ENCODE assay signal across 13 cellular contexts in the genomic region with DNA sequence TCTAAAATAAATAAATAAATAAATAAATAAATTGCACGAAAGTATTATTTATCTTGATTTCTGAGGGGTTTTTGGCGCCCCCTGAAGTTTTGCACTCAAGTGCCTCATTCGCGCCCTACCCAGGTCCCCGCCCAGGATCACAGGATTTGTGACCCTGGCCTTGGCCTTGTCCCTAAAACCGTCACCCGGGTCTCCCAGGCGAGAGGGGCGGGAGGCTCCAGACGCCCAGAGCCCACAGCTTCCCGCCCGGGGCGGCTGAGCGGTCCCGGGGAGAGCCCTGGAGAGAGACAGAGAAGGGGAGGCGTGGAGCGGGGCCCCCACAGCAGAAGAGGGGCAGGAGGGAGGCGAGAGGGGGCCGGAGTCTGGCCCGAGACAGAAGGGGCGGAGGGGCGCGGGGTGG.
DNase-seq lines count a peak whose midpoint lies in the region; ATAC-seq and TF ChIP-seq lines count a peak whose summit lies in the region.
"Had no signal": no experiment of that assay in that cellular context is flagged by ENCODE, and none has a peak within 500 bp of the region (broad histone marks: within the 10 kb centered on the region; RNA-seq: fewer than 3 reads in every experiment).

No MANE protein-coding gene starts in this region.

- H3K27me3 ChIP-seq in BE2C (no peaks in the 10 kb centered on the region), HUES48 (ENCODE audit: control insufficient read depth, insufficient read depth, low read length) (peaks cover 25% of the 10 kb centered on the region), foreskin keratinocyte (peaks cover 21% of the 10 kb centered on the region), breast epithelium (peaks cover 3 to 36% of the 10 kb centered on the region in 2 donors)

- no peak overlapping the region for H3K9ac ChIP-seq in HUES48 (ENCODE audit: low read depth, low read length)

- H3K27me3 Mint-ChIP-seq in nephron progenitor cell (ENCODE audit: low read depth, poor library complexity), result peaks cover 88% of the 10 kb centered on the region
- peaks cover 40% of the 10 kb centered on the region for H3K27me3 Mint-ChIP-seq in activated CD4-positive, alpha-beta T cell treated with anti-CD3 and anti-CD28 coated beads for 36 hours

- DNase-seq in BE2C (peak; percentile 35), foreskin keratinocyte (no peak), nephron progenitor cell (peak; percentile 54), breast epithelium (ENCODE audit: low spot score in 2 of 2) (no peak), HCEC 1CT (no peak)
- no peak for DNase-seq in activated CD4-positive, alpha-beta T cell treated with anti-CD3 and anti-CD28 coated beads for 36 hours
- DNase-seq in activated T-cell treated with anti-CD3 and anti-CD28 coated beads, Interleukin-2, amount 50 U/mL, for 1 hour, result no peak
- DNase-seq: activated CD8-positive, alpha-beta T cell treated with anti-CD3 and anti-CD28 coated beads for 36 hours; central memory CD4-positive, alpha-beta T cell; mammary epithelial cell; T-helper 1 cell had no signal

- intact Hi-C loops in activated CD4-positive, alpha-beta T cell treated with anti-CD3 and anti-CD28 coated beads for 36 hours (cut with DNase I, micrococcal nuclease), result loop anchor here in 1 of 2 experiments (5.0 kb wide), 1 partner anchor 69 kb away; no protein-coding TSS in a partner anchor
- intact Hi-C loops in breast epithelium (cut with DNase I; ENCODE audit: low total_unique reads), result no loop called here

- H3K4me3 Mint-ChIP-seq in nephron progenitor cell, result peak overlapping the region; percentile 65
- H3K4me3 Mint-ChIP-seq in activated CD4-positive, alpha-beta T cell treated with anti-CD3 and anti-CD28 coated beads for 36 hours, result no peak overlapping the region
- H3K4me3 Mint-ChIP-seq: activated CD8-positive, alpha-beta T cell treated with anti-CD3 and anti-CD28 coated beads for 36 hours; activated T-helper 1 cell treated with anti-CD3 and anti-CD28 coated beads, Interleukin-12 subunit alpha, Interleukin-12 subunit beta, Interleukin-2, Interleukin-4 antibody, amounts not matched to agents 30 ng/mL and 10 ng/mL and 1 ng/mL, durations not matched to agents 14 hours and 24 hours and 36 hours had no signal

- POLR2A ChIA-PET in activated CD4-positive, alpha-beta T cell treated with anti-CD3 and anti-CD28 coated beads for 36 hours (lab: Charles Lee), result no interaction called here

- ATAC-seq in foreskin keratinocyte, result no peak
- ATAC-seq in activated CD4-positive, alpha-beta T cell treated with anti-CD3 and anti-CD28 coated beads for 36 hours, result no peak
- ATAC-seq: activated CD8-positive, alpha-beta T cell treated with anti-CD3 and anti-CD28 coated beads for 36 hours had no signal

- H3K4me1 Mint-ChIP-seq in nephron progenitor cell, result peaks cover 27% of the 10 kb centered on the region
- peaks cover 3% of the 10 kb centered on the region for H3K4me1 Mint-ChIP-seq in activated CD4-positive, alpha-beta T cell treated with anti-CD3 and anti-CD28 coated beads for 36 hours

- H3K9me3 Mint-ChIP-seq in nephron progenitor cell, result no peaks in the 10 kb centered on the region
- no peaks in the 10 kb centered on the region for H3K9me3 Mint-ChIP-seq in activated CD4-positive, alpha-beta T cell treated with anti-CD3 and anti-CD28 coated beads for 36 hours (ENCODE audit: low read depth)
- H3K9me3 Mint-ChIP-seq: activated CD8-positive, alpha-beta T cell treated with anti-CD3 and anti-CD28 coated beads for 36 hours; activated T-helper 1 cell treated with anti-CD3 and anti-CD28 coated beads, Interleukin-12 subunit alpha, Interleukin-12 subunit beta, Interleukin-2, Interleukin-4 antibody, amounts not matched to agents 30 ng/mL and 10 ng/mL and 1 ng/mL, durations not matched to agents 14 hours and 24 hours and 36 hours had no signal

- H3K9me3 ChIP-seq in BE2C (no peaks in the 10 kb centered on the region), HUES48 (ENCODE audit: control insufficient read depth, insufficient read depth, low read length) (no peaks in the 10 kb centered on the region), breast epithelium (no peaks in the 10 kb centered on the region)

- H3K27ac ChIP-seq in HUES48 (ENCODE audit: low read depth, low read length) (no peak overlapping the region), foreskin keratinocyte (no peak overlapping the region), breast epithelium (no peak overlapping the region)

- no peaks in the 10 kb centered on the region for H3K36me3 ChIP-seq in BE2C
- no peaks in the 10 kb centered on the region for H3K36me3 ChIP-seq in HUES48 (ENCODE audit: control insufficient read depth, insufficient read depth, low read length)
- H3K36me3 ChIP-seq in breast epithelium, result no peaks in the 10 kb centered on the region

- TF ChIP-seq CTCF in BE2C (IDR thresholded peaks at IDR 0.05; ENCODE audit: low read depth, low read length) (no peak), foreskin keratinocyte (conservative IDR thresholded peaks at IDR 0.05) (peak; percentile 21), nephron progenitor cell (IDR thresholded peaks at IDR 0.05) (no peak), breast epithelium (IDR thresholded peaks at IDR 0.05) (no peak)

- H3K4me1 ChIP-seq in BE2C (peaks cover 23% of the 10 kb centered on the region), HUES48 (ENCODE audit: control insufficient read depth, insufficient read depth, low read length) (peaks cover 15% of the 10 kb centered on the region; the same call in 1 of the 2 replicates), foreskin keratinocyte (peaks cover 10% of the 10 kb centered on the region), breast epithelium (no peaks in the 10 kb centered on the region)

- CTCF ChIA-PET in activated CD4-positive, alpha-beta T cell treated with anti-CD3 and anti-CD28 coated beads for 36 hours (lab: Charles Lee), result no interaction called here

- no peak overlapping the region for H3K27ac Mint-ChIP-seq in nephron progenitor cell
- no peak overlapping the region for H3K27ac Mint-ChIP-seq in activated CD4-positive, alpha-beta T cell treated with anti-CD3 and anti-CD28 coated beads for 36 hours
- H3K27ac Mint-ChIP-seq: activated CD8-positive, alpha-beta T cell treated with anti-CD3 and anti-CD28 coated beads for 36 hours; activated T-helper 1 cell treated with anti-CD3 and anti-CD28 coated beads, Interleukin-12 subunit alpha, Interleukin-12 subunit beta, Interleukin-2, Interleukin-4 antibody, amounts not matched to agents 30 ng/mL and 10 ng/mL and 1 ng/mL, durations not matched to agents 14 hours and 24 hours and 36 hours had no signal

- TF ChIP-seq POLR2A in breast epithelium (IDR thresholded peaks at IDR 0.05), result no peak

- no peak overlapping the region for H3K4me3 ChIP-seq in BE2C (ENCODE audit: low read depth, low read length)
- H3K4me3 ChIP-seq in HUES48 (ENCODE audit: low read depth, low read length), result peak overlapping the region; percentile 45; the same call in 1 of the 2 replicates
- H3K4me3 ChIP-seq in breast epithelium, result peak overlapping the region in 1 of 3 donors; percentile 28

- no peaks in the 10 kb centered on the region for H3K36me3 Mint-ChIP-seq in nephron progenitor cell (ENCODE audit: low read depth)
- no peaks in the 10 kb centered on the region for H3K36me3 Mint-ChIP-seq in activated CD4-positive, alpha-beta T cell treated with anti-CD3 and anti-CD28 coated beads for 36 hours (ENCODE audit: low read depth)

Comparison
In these comparisons a context has a peak if more than half of its experiments do, and no peak if none do; other contexts are left out.
1. DNase-seq: peak in BE2C (single experiment) and nephron progenitor cell (single experiment); none in foreskin keratinocyte (0 of 2), activated CD4-positive, alpha-beta T cell treated with anti-CD3 and anti-CD28 coated beads for 36 hours (single experiment), breast epithelium (0 of 2), activated T-cell treated with anti-CD3 and anti-CD28 coated beads, Interleukin-2, amount 50 U/mL, for 1 hour (single experiment) and HCEC 1CT (single experiment).